20 cellular contexts compared by ENCODE assay signal in the genomic region with DNA sequence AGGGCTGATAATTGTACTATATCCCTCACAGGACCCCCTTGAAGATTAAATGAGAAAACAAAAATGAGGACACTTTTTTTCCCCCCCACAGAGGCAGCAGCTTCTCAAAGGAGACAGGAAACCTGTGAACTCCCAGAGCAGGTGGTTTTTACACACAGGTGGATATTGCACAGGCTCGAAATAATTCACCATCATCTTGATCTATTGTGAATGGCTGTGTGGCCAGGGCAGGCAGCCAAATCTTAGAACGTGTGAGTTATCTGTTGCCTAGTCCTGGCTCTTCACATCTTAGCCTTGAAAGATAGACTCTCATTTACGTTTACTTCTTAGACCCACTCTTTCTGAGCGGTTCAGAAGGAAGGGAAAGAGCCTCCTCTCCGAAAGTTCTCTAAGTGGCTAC. TPM values are rescaled to one million over a fixed set of nuclear protein-coding genes. Genes with fewer than 3 reads are reported as not detected.
DNase-seq lines count a peak whose midpoint lies in the region; ATAC-seq and TF ChIP-seq lines count a peak whose summit lies in the region.
"Had no signal": no experiment of that assay in that cellular context is flagged by ENCODE, and none has a peak within 500 bp of the region (broad histone marks: within the 10 kb centered on the region; RNA-seq: fewer than 3 reads in every experiment).

No MANE protein-coding gene starts in this region.

- H3K9me3 Mint-ChIP-seq in CD4-positive, alpha-beta T cell = no peaks in the 10 kb centered on the region
- H3K9me3 Mint-ChIP-seq: CD8-positive, alpha-beta T cell had no signal

- no peaks in the 10 kb centered on the region for H3K27me3 Mint-ChIP-seq in CD4-positive, alpha-beta T cell
- no peaks in the 10 kb centered on the region for H3K27me3 Mint-ChIP-seq in T-helper 17 cell

- H3K9ac ChIP-seq in skeletal muscle tissue (ENCODE audit: low read depth in 1 of 3, low read length in 3 of 3) = no peak overlapping the region

- H3K4me3 Mint-ChIP-seq in CD4-positive, alpha-beta T cell = peak overlapping the region; percentile 9
- H3K4me3 Mint-ChIP-seq in T-helper 17 cell = no peak overlapping the region
- H3K4me3 Mint-ChIP-seq: CD8-positive, alpha-beta T cell had no signal

- no peak overlapping the region for H3K4me3 ChIP-seq in skeletal muscle tissue (ENCODE audit: low read length in 3 of 3)
- H3K4me3 ChIP-seq: GM12878, K562, Peyer's patch had no signal

- no peak for TF ChIP-seq CTCF in C4-2B (conservative IDR thresholded peaks at IDR 0.05)
- no peak for TF ChIP-seq CTCF in CD4-positive, alpha-beta T cell (IDR thresholded peaks at IDR 0.05)

- no peaks in the 10 kb centered on the region for H3K9me3 ChIP-seq in CD4-positive, alpha-beta T cell (ENCODE audit: control insufficient read depth, low read length)
- H3K9me3 ChIP-seq in T-helper 17 cell (ENCODE audit: control insufficient read depth, low read length, poor library complexity, severe bottlenecking) (no peaks in the 10 kb centered on the region), skeletal muscle tissue (ENCODE audit: control insufficient read depth in 3 of 3, low read length in 3 of 3) (no peaks in the 10 kb centered on the region)
- H3K9me3 ChIP-seq: Peyer's patch had no signal

- peak overlapping the region; percentile 96 for H3K27ac ChIP-seq in C4-2B
- H3K27ac ChIP-seq in CD4-positive, alpha-beta T cell (ENCODE audit: low read depth, low read length) = no peak overlapping the region
- peak overlapping the region; percentile 57 for H3K27ac ChIP-seq in skeletal muscle tissue (ENCODE audit: low read depth, low read length)
- H3K27ac ChIP-seq: Peyer's patch had no signal

- intact Hi-C loops in CD4-positive, alpha-beta T cell (cut with DNase I, micrococcal nuclease) = no loop called here
- intact Hi-C loops in head of caudate nucleus (cut with DNase I) = no loop called here

- H3K27me3 ChIP-seq in CD4-positive, alpha-beta T cell (ENCODE audit: control insufficient read depth, insufficient read depth, low read length) = no peaks in the 10 kb centered on the region
- H3K27me3 ChIP-seq in skeletal muscle tissue (ENCODE audit: control insufficient read depth in 3 of 3, insufficient read depth in 3 of 3, low read length in 3 of 3) = no peaks in the 10 kb centered on the region
- H3K27me3 ChIP-seq: Peyer's patch had no signal

- no peaks in the 10 kb centered on the region for H3K36me3 ChIP-seq in skeletal muscle tissue (ENCODE audit: control insufficient read depth in 3 of 3, insufficient read depth in 3 of 3, low read length in 3 of 3)
- H3K36me3 ChIP-seq: Peyer's patch had no signal

- H3K4me1 ChIP-seq in skeletal muscle tissue (ENCODE audit: control insufficient read depth in 3 of 3, insufficient read depth in 3 of 3, low read length in 3 of 3) = peaks cover 20 to 54% (median 32%) of the 10 kb centered on the region in 3 donors

- peaks cover 90% of the 10 kb centered on the region for H3K4me1 Mint-ChIP-seq in CD4-positive, alpha-beta T cell (ENCODE audit: low read depth)
- H3K4me1 Mint-ChIP-seq in T-helper 17 cell = peaks cover 67% of the 10 kb centered on the region

- POLR2A ChIA-PET in CD4-positive, alpha-beta T cell (lab: Charles Lee) = interaction anchor here (1.7 to 1.9 kb wide), 2 partner anchors 16 to 24 kb away, joined by 7 to 8 read pairs; partner anchors contain the start of gene PPFIBP2

- H3K36me3 Mint-ChIP-seq in CD4-positive, alpha-beta T cell (ENCODE audit: low read depth) = no peaks in the 10 kb centered on the region
- H3K36me3 Mint-ChIP-seq in T-helper 17 cell (ENCODE audit: low read depth) = peaks cover 7% of the 10 kb centered on the region
- H3K36me3 Mint-ChIP-seq: CD8-positive, alpha-beta T cell had no signal

- CTCF ChIA-PET in CD4-positive, alpha-beta T cell (lab: Charles Lee) = interaction anchor here (0.7 kb wide), 1 partner anchor 22 kb away, joined by 3 read pairs; no protein-coding TSS in a partner anchor

- no peak overlapping the region for H3K27ac Mint-ChIP-seq in CD4-positive, alpha-beta T cell
- peak overlapping the region; percentile 85 for H3K27ac Mint-ChIP-seq in T-helper 17 cell
- H3K27ac Mint-ChIP-seq: CD8-positive, alpha-beta T cell had no signal

- no peak for ATAC-seq in CD4-positive, alpha-beta T cell (ENCODE audit: poor library complexity)
- ATAC-seq in T-helper 17 cell = peak; percentile 42
- no peak for ATAC-seq in GM18909 (IDR thresholded peaks at IDR 0.05; ENCODE audit: poor library complexity, unreplicated experiment)
- ATAC-seq: CD8-positive, alpha-beta T cell; GM12878; K562; SK-N-SH treated with all-trans-retinoic acid at 6 μM for 48 hours had no signal

- DNase-seq in CD4-positive, alpha-beta T cell = no peak
- DNase-seq in T-helper 17 cell (no peak), head of caudate nucleus (no peak), RKO (ENCODE audit: low spot score) (no peak)
- DNase-seq: ACHN, GDM1, GOT3, NCI-H1417 treated with DMSO at 0.1 percent for 48 hours, NCI-H1930, NCI-H2227 treated with DMSO at 0.1 percent for 48 hours, NCI-H524, Peyer's patch, SHP77 had no signal

RNA-seq across cellular contexts. Expression of gene PPFIBP2, which starts 23.5 kb away (rescaled TPM):
- total RNA-seq in CD4-positive, alpha-beta T cell = 10 to 100 TPM; 27.0 to 35.9 TPM
- total RNA-seq in T-helper 17 cell (10 to 100 TPM; 26.2 to 40.6 TPM), skeletal muscle tissue (65.8 TPM)

RNA-seq across cellular contexts. Expression of gene OLFML1, which starts 52.0 kb away (rescaled TPM):
- not detected for total RNA-seq in CD4-positive, alpha-beta T cell
- total RNA-seq in T-helper 17 cell (not detected), skeletal muscle tissue (29.2 TPM)
- total RNA-seq: CD8-positive, alpha-beta T cell; GM12878; K562 had no signal

Comparison
In these comparisons a context has a peak if more than half of its experiments do, and no peak if none do; other contexts are left out.
1. RNA of gene OLFML1, which starts 52.0 kb away (total RNA-seq): 29.2 TPM in skeletal muscle tissue (single experiment); not detected in CD4-positive, alpha-beta T cell and not detected in T-helper 17 cell; every median in the first group is over 10 times any median in the second.